Comparison of ENCODE assay signal across 23 cellular contexts in the genomic region with DNA sequence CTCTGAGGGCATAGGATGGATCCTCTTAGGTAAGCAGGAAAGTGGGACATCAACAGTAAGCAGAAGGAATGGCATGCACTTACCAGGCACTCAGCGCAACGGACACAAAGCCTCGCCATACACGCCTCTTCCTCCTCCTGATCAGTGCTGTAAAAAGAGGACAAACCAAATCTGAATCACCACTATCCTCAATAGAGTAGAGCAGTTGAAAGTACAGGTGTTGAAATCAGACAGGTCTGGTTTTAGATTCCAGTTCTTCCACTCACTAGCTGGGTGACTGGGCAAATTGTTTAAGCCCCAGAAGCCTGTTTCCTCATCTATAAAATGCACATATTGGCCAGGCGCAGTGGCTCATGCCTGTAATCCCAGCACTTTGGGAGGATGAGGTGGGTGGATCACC. TPM values are rescaled to one million over a fixed set of nuclear protein-coding genes. Genes with fewer than 3 reads are reported as not detected.
DNase-seq lines count a peak whose midpoint lies in the region; ATAC-seq and TF ChIP-seq lines count a peak whose summit lies in the region.
"Had no signal": no experiment of that assay in that cellular context is flagged by ENCODE, and none has a peak within 500 bp of the region (broad histone marks: within the 10 kb centered on the region; RNA-seq: fewer than 3 reads in every experiment).

No MANE protein-coding gene starts in this region.

- H3K27ac ChIP-seq in esophagus squamous epithelium (peak overlapping the region; percentile 57 to 84 (median 70)), hepatocyte (no peak overlapping the region), tibial nerve (no peak overlapping the region), breast epithelium (no peak overlapping the region)
- H3K27ac ChIP-seq: GM23248, HL-60, pancreas, vagina had no signal

- H3K36me3 ChIP-seq in esophagus squamous epithelium, result peaks cover 0 to 46% (median 0%) of the 10 kb centered on the region in 3 donors
- no peaks in the 10 kb centered on the region for H3K36me3 ChIP-seq in hepatocyte (replicated peaks; ENCODE audit: insufficient read depth, low read depth)
- H3K36me3 ChIP-seq in tibial nerve, result no peaks in the 10 kb centered on the region
- H3K36me3 ChIP-seq in breast epithelium, result no peaks in the 10 kb centered on the region
- H3K36me3 ChIP-seq: vagina had no signal

- no peak overlapping the region for H3K4me2 ChIP-seq in hepatocyte

- TF ChIP-seq POLR2A in esophagus squamous epithelium (IDR thresholded peaks at IDR 0.05) (no peak), tibial nerve (IDR thresholded peaks at IDR 0.05) (no peak), breast epithelium (IDR thresholded peaks at IDR 0.05) (no peak)

- peak overlapping the region; percentile 52 for H3K4me3 Mint-ChIP-seq in stimulated activated naive CD8-positive, alpha-beta T cell treated with anti-CD3 and anti-CD28 coated beads, Interleukin-15, Interleukin-2, amounts not matched to agents 100 ng/mL and 50 ng/mL, for 24 hours
- peak overlapping the region; percentile 13 for H3K4me3 Mint-ChIP-seq in activated CD4-positive, alpha-beta memory T cell treated with anti-CD3 and anti-CD28 coated beads for 36 hours
- H3K4me3 Mint-ChIP-seq: nephron had no signal

- no peaks in the 10 kb centered on the region for H3K79me2 ChIP-seq in hepatocyte

- H3K27me3 ChIP-seq in esophagus squamous epithelium (peaks cover 0 to 7% (median 0%) of the 10 kb centered on the region in 4 donors), hepatocyte (no peaks in the 10 kb centered on the region), tibial nerve (peaks cover 0 to 5% of the 10 kb centered on the region in 2 donors), breast epithelium (no peaks in the 10 kb centered on the region)
- H3K27me3 ChIP-seq: pancreas, vagina had no signal

- TF ChIP-seq EP300 in tibial nerve (IDR thresholded peaks at IDR 0.05), result no peak

- no peaks in the 10 kb centered on the region for H3K9me3 ChIP-seq in esophagus squamous epithelium
- H3K9me3 ChIP-seq in hepatocyte (ENCODE audit: low read depth), result no peaks in the 10 kb centered on the region
- no peaks in the 10 kb centered on the region for H3K9me3 ChIP-seq in tibial nerve
- H3K9me3 ChIP-seq in breast epithelium, result no peaks in the 10 kb centered on the region
- H3K9me3 ChIP-seq: pancreas, vagina had no signal

- H3K36me3 Mint-ChIP-seq in stimulated activated naive CD8-positive, alpha-beta T cell treated with anti-CD3 and anti-CD28 coated beads, Interleukin-15, Interleukin-2, amounts not matched to agents 100 ng/mL and 50 ng/mL, for 24 hours (ENCODE audit: low read depth), result peaks cover 64% of the 10 kb centered on the region
- peaks cover 64% of the 10 kb centered on the region for H3K36me3 Mint-ChIP-seq in activated CD4-positive, alpha-beta memory T cell treated with anti-CD3 and anti-CD28 coated beads for 36 hours

- H3K9me2 ChIP-seq in hepatocyte (replicated peaks; ENCODE audit: insufficient read depth), result no peaks in the 10 kb centered on the region

- H3K4me3 ChIP-seq in esophagus squamous epithelium (no peak overlapping the region), hepatocyte (no peak overlapping the region), tibial nerve (no peak overlapping the region), breast epithelium (no peak overlapping the region)
- H3K4me3 ChIP-seq: GM12878, GM23248, pancreas, vagina had no signal

- 64 to 77% methylated on average over 5 of the region's 5 CpGs for WGBS in esophagus squamous epithelium, 2 donors
- 93% methylated on average over 5 of the region's 5 CpGs for WGBS in hepatocyte (ENCODE audit: low lambda C conversion rate, missing lambda C conversion rate)
- 91 to 92% methylated on average over 5 of the region's 5 CpGs for WGBS in tibial nerve, 2 donors

- TF ChIP-seq CTCF in esophagus squamous epithelium (IDR thresholded peaks at IDR 0.05) (peak in 1 of 6 experiments; percentile 16), hepatocyte (IDR thresholded peaks at IDR 0.05; ENCODE audit: poor library complexity) (no peak), tibial nerve (IDR thresholded peaks at IDR 0.05) (no peak), breast epithelium (IDR thresholded peaks at IDR 0.05) (no peak)

- ATAC-seq in stimulated activated naive CD8-positive, alpha-beta T cell treated with anti-CD3 and anti-CD28 coated beads, Interleukin-15, Interleukin-2, amounts not matched to agents 100 U/mL and 50 U/mL, for 24 hours, result no peak
- ATAC-seq: GM12878, pancreas, right cardiac atrium had no signal

- peaks cover 26% of the 10 kb centered on the region for H3K4me1 Mint-ChIP-seq in stimulated activated naive CD8-positive, alpha-beta T cell treated with anti-CD3 and anti-CD28 coated beads, Interleukin-15, Interleukin-2, amounts not matched to agents 100 ng/mL and 50 ng/mL, for 24 hours (ENCODE audit: low read depth)
- peaks cover 26% of the 10 kb centered on the region for H3K4me1 Mint-ChIP-seq in activated CD4-positive, alpha-beta memory T cell treated with anti-CD3 and anti-CD28 coated beads for 36 hours (ENCODE audit: low read depth)
- H3K4me1 Mint-ChIP-seq: nephron had no signal

- POLR2A ChIA-PET in activated CD4-positive, alpha-beta memory T cell treated with anti-CD3 and anti-CD28 coated beads for 36 hours (lab: Charles Lee), result interaction anchor here (0.7 to 1.9 kb wide), 2 partner anchors 9 to 25 kb away, joined by 3 to 8 read pairs; a partner anchor contains a TSS

- H3K27me3 Mint-ChIP-seq in stimulated activated naive CD8-positive, alpha-beta T cell treated with anti-CD3 and anti-CD28 coated beads, Interleukin-15, Interleukin-2, amounts not matched to agents 100 ng/mL and 50 ng/mL, for 24 hours, result no peaks in the 10 kb centered on the region
- no peaks in the 10 kb centered on the region for H3K27me3 Mint-ChIP-seq in activated CD4-positive, alpha-beta memory T cell treated with anti-CD3 and anti-CD28 coated beads for 36 hours

- intact Hi-C loops in activated CD4-positive, alpha-beta memory T cell treated with anti-CD3 and anti-CD28 coated beads for 36 hours (cut with micrococcal nuclease), result no loop called here
- intact Hi-C loops in esophagus squamous epithelium (cut with DNase I) (no loop called here), breast epithelium (cut with DNase I; ENCODE audit: low total_unique reads) (no loop called here)

- peak overlapping the region; percentile 95 for H3K27ac Mint-ChIP-seq in stimulated activated naive CD8-positive, alpha-beta T cell treated with anti-CD3 and anti-CD28 coated beads, Interleukin-15, Interleukin-2, amounts not matched to agents 100 ng/mL and 50 ng/mL, for 24 hours
- H3K27ac Mint-ChIP-seq in activated CD4-positive, alpha-beta memory T cell treated with anti-CD3 and anti-CD28 coated beads for 36 hours, result peak overlapping the region; percentile 85
- H3K27ac Mint-ChIP-seq: nephron had no signal

- H3K9me3 Mint-ChIP-seq in stimulated activated naive CD8-positive, alpha-beta T cell treated with anti-CD3 and anti-CD28 coated beads, Interleukin-15, Interleukin-2, amounts not matched to agents 100 ng/mL and 50 ng/mL, for 24 hours, result no peaks in the 10 kb centered on the region
- no peaks in the 10 kb centered on the region for H3K9me3 Mint-ChIP-seq in activated CD4-positive, alpha-beta memory T cell treated with anti-CD3 and anti-CD28 coated beads for 36 hours
- H3K9me3 Mint-ChIP-seq: activated naive CD4-positive, alpha-beta T cell treated with anti-CD3 and anti-CD28 coated beads, Interleukin-2, amount 50 U/mL, for 72 hours; nephron had no signal

- H4K20me1 ChIP-seq in hepatocyte (ENCODE audit: insufficient read depth, poor library complexity, severe bottlenecking), result no peaks in the 10 kb centered on the region

- H3K4me1 ChIP-seq in esophagus squamous epithelium, result peaks cover 3 to 34% (median 4%) of the 10 kb centered on the region in 3 donors
- H3K4me1 ChIP-seq in hepatocyte (ENCODE audit: insufficient read depth), result no peaks in the 10 kb centered on the region
- H3K4me1 ChIP-seq in tibial nerve, result no peaks in the 10 kb centered on the region
- H3K4me1 ChIP-seq in breast epithelium, result no peaks in the 10 kb centered on the region
- H3K4me1 ChIP-seq: pancreas, vagina had no signal

- CTCF ChIA-PET in activated CD4-positive, alpha-beta memory T cell treated with anti-CD3 and anti-CD28 coated beads for 36 hours (lab: Charles Lee), result interaction anchor here (1.3 kb wide), 1 partner anchor 9 kb away, joined by 5 read pairs; no protein-coding TSS in a partner anchor

- H2AFZ ChIP-seq in hepatocyte, result no peak overlapping the region
- H2AFZ ChIP-seq: GM23248 had no signal

- DNase-seq in stimulated activated naive CD8-positive, alpha-beta T cell treated with anti-CD3 and anti-CD28 coated beads, Interleukin-15, Interleukin-2, amounts not matched to agents 100 U/mL and 50 U/mL, for 24 hours, result no peak
- DNase-seq in activated CD4-positive, alpha-beta memory T cell treated with anti-CD3 and anti-CD28 coated beads for 36 hours, result no peak
- DNase-seq in esophagus squamous epithelium (lab: John Stamatoyannopoulos, UW) (no peak), hepatocyte (ENCODE audit: low spot score) (no peak), tibial nerve (ENCODE audit: low spot score in 2 of 2) (no peak), breast epithelium (ENCODE audit: low spot score in 2 of 2) (no peak)
- DNase-seq: activated CD4-positive, CD25-positive, alpha-beta regulatory T cell treated with anti-CD3 and anti-CD28 coated beads, Interleukin-2, amount 50 U/mL, for 72 hours; erythroblast; GM23248; hypothalamus; NCI-H1092 treated with DMSO at 0.1 percent for 48 hours; NCI-H2029; NCI-H345; NCI-H774; pancreas; right cardiac atrium; stimulated activated CD4-positive, alpha-beta T cell treated with anti-CD3 and anti-CD28 coated beads, Interleukin-12 subunit alpha, Interleukin-12 subunit beta, amount 100 ng/mL, for 4 hours had no signal

RNA-seq across cellular contexts. Expression of a gene that starts 8.6 kb away (rescaled TPM):
- 100 to 1,000 TPM; 155 to 163 TPM for total RNA-seq in activated CD4-positive, alpha-beta memory T cell treated with anti-CD3 and anti-CD28 coated beads for 36 hours
- 10 to 100 TPM in 2 of 4 donors, 1 to 10 TPM in 2; 2.2 to 17.9 (median 9.5) TPM for total RNA-seq in esophagus squamous epithelium
- 3.5 and 5.3 TPM in 2 replicates for total RNA-seq in hepatocyte
- polyA plus RNA-seq in hepatocyte, result 5.0 and 5.9 TPM in 2 replicates
- 1 to 10 TPM in 3 of 4 donors, under 1 TPM in 1; 0.60 to 4.5 (median 3.9) TPM for total RNA-seq in tibial nerve
- total RNA-seq in breast epithelium, result 10 to 100 TPM in 2 of 3 donors, 1 to 10 TPM in 1; 2.3 to 16.0 (median 15.7) TPM
- total RNA-seq: GM23248 had no signal
- polyA plus RNA-seq: GM23248 had no signal

RNA-seq across cellular contexts. Expression of a gene that starts 18.8 kb away (rescaled TPM):
- total RNA-seq in activated CD4-positive, alpha-beta memory T cell treated with anti-CD3 and anti-CD28 coated beads for 36 hours, result 10 to 100 TPM; 47.3 to 49.0 TPM
- total RNA-seq in esophagus squamous epithelium (10 to 100 TPM; 17.4 to 44.4 (median 32.4) TPM), hepatocyte (20.6 and 21.1 TPM in 2 replicates), tibial nerve (1 to 10 TPM in 3 of 4 donors, under 1 TPM in 1; 0.87 to 3.1 (median 1.9) TPM), breast epithelium (10 to 100 TPM in 2 of 3 donors, under 1 TPM in 1; 0.64 to 23.0 (median 13.1) TPM)
- polyA plus RNA-seq in hepatocyte, result 10.2 and 10.8 TPM in 2 replicates

RNA-seq across cellular contexts. Expression of a gene that starts 30.7 kb away (rescaled TPM):
- 10 to 100 TPM; 15.8 to 17.8 TPM for total RNA-seq in activated CD4-positive, alpha-beta memory T cell treated with anti-CD3 and anti-CD28 coated beads for 36 hours
- total RNA-seq in esophagus squamous epithelium (100 to 1,000 TPM; 249 to 491 (median 352) TPM), hepatocyte (47.2 and 52.3 TPM in 2 replicates), tibial nerve (10 to 100 TPM in 3 of 4 donors, 1 to 10 TPM in 1; 6.7 to 53.7 (median 27.0) TPM), breast epithelium (10 to 100 TPM in 2 of 3 donors, 1 to 10 TPM in 1; 4.6 to 73.1 (median 70.7) TPM)
- 38.4 and 48.0 TPM in 2 replicates for polyA plus RNA-seq in hepatocyte
- total RNA-seq: GM23248 had no signal
- polyA plus RNA-seq: GM23248 had no signal

RNA-seq across cellular contexts. Expression of a gene that starts 56.9 kb away (rescaled TPM):
- total RNA-seq in activated CD4-positive, alpha-beta memory T cell treated with anti-CD3 and anti-CD28 coated beads for 36 hours, result not detected
- 1 to 10 TPM in 1 of 4 donors, under 1 TPM in 1, not detected in 2; 0.38 to 1.1 TPM for total RNA-seq in esophagus squamous epithelium
- 1.1 and 1.3 TPM in 2 replicates for total RNA-seq in hepatocyte
- 0.92 and 1.2 TPM in 2 replicates for polyA plus RNA-seq in hepatocyte
- 1 to 10 TPM in 1 of 4 donors, under 1 TPM in 2, not detected in 1; 0.78 to 1.3 (median 0.87) TPM for total RNA-seq in tibial nerve
- total RNA-seq in breast epithelium, result under 1 TPM; under 0.01 to 0.88 (median 0.16) TPM
- total RNA-seq: GM12878, GM23248 had no signal
- polyA plus RNA-seq: GM23248 had no signal

Comparison
In these comparisons a context has a peak if more than half of its experiments do, and no peak if none do; other contexts are left out.
1. H3K27ac ChIP-seq: peak in esophagus squamous epithelium (4 of 4); none in hepatocyte (single experiment), tibial nerve (0 of 4) and breast epithelium (0 of 2).
2. RNA of a gene that starts 8.6 kb away (total RNA-seq): 155 to 163 TPM in activated CD4-positive, alpha-beta memory T cell treated with anti-CD3 and anti-CD28 coated beads for 36 hours; 2.3 to 16.0 TPM in breast epithelium, 2.2 to 17.9 TPM in esophagus squamous epithelium, 3.5 to 5.3 TPM in hepatocyte and 0.60 to 4.5 TPM in tibial nerve; every median in the first group is over 4 times any median in the second.